In genomic region chr1:55287732-55288131, GRCh38 we compare ENCODE assay signal across 10 cellular contexts.
A peak's percentile ranks its signal among the peaks of the same experiment; 100 is the strongest.
DNase-seq lines count a peak whose midpoint lies in the region; ATAC-seq, FAIRE-seq and TF ChIP-seq lines count a peak whose summit lies in the region.
"Had no signal": no experiment of that assay in that cellular context is flagged by ENCODE, and none has a peak within 500 bp of the region (broad histone marks: within the 10 kb centered on the region; RNA-seq: fewer than 3 reads in every experiment).

No MANE protein-coding gene starts in this region.

- H3K4me1 Mint-ChIP-seq in activated naive CD8-positive, alpha-beta T cell treated with anti-CD3 and anti-CD28 coated beads, Interleukin-2, amount 50 U/mL, for 24 hours = peaks cover 33% of the 10 kb centered on the region

- DNase-seq in GM12892 (ENCODE audit: insufficient read length) = no peak
- DNase-seq in activated naive CD8-positive, alpha-beta T cell treated with anti-CD3 and anti-CD28 coated beads, Interleukin-2, amount 50 U/mL, for 24 hours = no peak
- DNase-seq in NCI-H1694 (lab: John Stamatoyannopoulos, UW) = no peak
- DNase-seq in glomerular visceral epithelial cell (ENCODE audit: extremely low spot score) = no peak
- DNase-seq in RPMI8226 = no peak

- peak overlapping the region; percentile 37 for H3K4me3 Mint-ChIP-seq in activated naive CD8-positive, alpha-beta T cell treated with anti-CD3 and anti-CD28 coated beads, Interleukin-2, amount 50 U/mL, for 24 hours

- no peak overlapping the region for H3K4me3 ChIP-seq in gastroesophageal sphincter

- no peak for TF ChIP-seq EP300 in gastroesophageal sphincter (IDR thresholded peaks at IDR 0.05)

- H3K27me3 Mint-ChIP-seq in activated naive CD8-positive, alpha-beta T cell treated with anti-CD3 and anti-CD28 coated beads, Interleukin-2, amount 50 U/mL, for 24 hours = no peaks in the 10 kb centered on the region

- no peak for TF ChIP-seq POLR2A in GM12892 (IDR thresholded peaks at IDR 0.05; ENCODE audit: low read depth, low read length)
- TF ChIP-seq POLR2A in gastroesophageal sphincter (IDR thresholded peaks at IDR 0.05) = no peak

- FAIRE-seq in GM12892 (lab: Jason Lieb, UNC) = peak; percentile 70
- FAIRE-seq: colon had no signal

- H3K27me3 ChIP-seq in gastroesophageal sphincter = no peaks in the 10 kb centered on the region
- H3K27me3 ChIP-seq: neutrophil had no signal

- H3K36me3 Mint-ChIP-seq in activated naive CD8-positive, alpha-beta T cell treated with anti-CD3 and anti-CD28 coated beads, Interleukin-2, amount 50 U/mL, for 24 hours (ENCODE audit: low read depth) = peaks cover 2% of the 10 kb centered on the region

- no peak for TF ChIP-seq CTCF in gastroesophageal sphincter (IDR thresholded peaks at IDR 0.05)

- H3K4me1 ChIP-seq in gastroesophageal sphincter = peaks cover 0 to 4% (median 3%) of the 10 kb centered on the region in 3 donors

- peak overlapping the region; percentile 93 for H3K27ac Mint-ChIP-seq in activated naive CD8-positive, alpha-beta T cell treated with anti-CD3 and anti-CD28 coated beads, Interleukin-2, amount 50 U/mL, for 24 hours

- no peak overlapping the region for H3K27ac ChIP-seq in gastroesophageal sphincter
- H3K27ac ChIP-seq: neutrophil had no signal

- no peaks in the 10 kb centered on the region for H3K36me3 ChIP-seq in gastroesophageal sphincter
- H3K36me3 ChIP-seq: neutrophil had no signal

- peak; percentile 38 for ATAC-seq in GM19455 (IDR thresholded peaks at IDR 0.05; ENCODE audit: unreplicated experiment)
- ATAC-seq in HG03064 (IDR thresholded peaks at IDR 0.05; ENCODE audit: low read depth, unreplicated experiment) = peak; percentile 18
- ATAC-seq in activated naive CD8-positive, alpha-beta T cell treated with anti-CD3 and anti-CD28 coated beads, Interleukin-2, amount 50 U/mL, for 24 hours = peak; percentile 49
- ATAC-seq in gastroesophageal sphincter = no peak

- WGBS in gastroesophageal sphincter (ENCODE audit: low coverage in 1 of 2), 2 donors = 86 to 93% methylated on average over 7 to 9 of the region's 9 CpGs

- no peaks in the 10 kb centered on the region for H3K9me3 ChIP-seq in gastroesophageal sphincter
- H3K9me3 ChIP-seq: neutrophil had no signal

- no peaks in the 10 kb centered on the region for H3K9me3 Mint-ChIP-seq in activated naive CD8-positive, alpha-beta T cell treated with anti-CD3 and anti-CD28 coated beads, Interleukin-2, amount 50 U/mL, for 24 hours
